ENCODE assay signal across 23 cellular contexts in genomic region chr11:114110123-114110522, GRCh38. TPM values are rescaled to one million over a fixed set of nuclear protein-coding genes. Genes with fewer than 3 reads are reported as not detected.
DNase-seq lines count a peak whose midpoint lies in the region; ATAC-seq and TF ChIP-seq lines count a peak whose summit lies in the region.
"Had no signal": no experiment of that assay in that cellular context is flagged by ENCODE, and none has a peak within 500 bp of the region (broad histone marks: within the 10 kb centered on the region; RNA-seq: fewer than 3 reads in every experiment).

No MANE protein-coding gene starts in this region.

- H3K27me3 Mint-ChIP-seq in immature natural killer cell (ENCODE audit: low read depth in 3 of 3), result peaks cover 0 to 18% (median 4%) of the 10 kb centered on the region in 3 donors

- ATAC-seq in heart left ventricle, result no peak
- ATAC-seq in Right ventricle myocardium superior (ENCODE audit: poor library complexity), result no peak
- no peak for ATAC-seq in aorta (ENCODE audit: low FRiP score)
- no peak for ATAC-seq in HG02678 (IDR thresholded peaks at IDR 0.05; ENCODE audit: unreplicated experiment)
- ATAC-seq in HG03469 (IDR thresholded peaks at IDR 0.05; ENCODE audit: unreplicated experiment), result no peak
- ATAC-seq: naive thymus-derived CD8-positive, alpha-beta T cell; SK-N-SH treated with all-trans-retinoic acid at 6 μM for 48 hours had no signal

- H3K4me1 Mint-ChIP-seq in immature natural killer cell, result peaks cover 79 to 99% of the 10 kb centered on the region in 2 donors

- DNase-seq in heart left ventricle, result no peak
- DNase-seq in Right ventricle myocardium superior, result no peak
- DNase-seq in immature natural killer cell, result no peak
- DNase-seq in aorta, result no peak
- no peak for DNase-seq in NCI-H146 treated with DMSO at 0.1 percent for 48 hours (lab: John Stamatoyannopoulos, UW; ENCODE audit: unreplicated experiment)
- DNase-seq: activated CD4-positive, alpha-beta T cell treated with anti-CD3 and anti-CD28 coated beads, Interleukin-2, amount 50 U/mL, for 1 hour; activated T-cell treated with anti-CD3 and anti-CD28 coated beads, Interleukin-2, amount 50 U/mL, for 1 hour; CD4-positive, alpha-beta memory T cell; central memory CD4-positive, alpha-beta T cell; DND-41; effector memory CD4-positive, alpha-beta T cell; hypothalamus; naive thymus-derived CD8-positive, alpha-beta T cell; NCI-H1048; NCI-H526 treated with DMSO at 0.1 percent for 48 hours; stimulated activated CD4-positive, alpha-beta T cell treated with anti-CD3 and anti-CD28 coated beads, Interleukin-1b, Interleukin-23, amount 100 ng/mL, for 48 hours; trophoblast cell had no signal

- H3K36me3 Mint-ChIP-seq in immature natural killer cell, result peaks cover 0 to 3% (median 0%) of the 10 kb centered on the region in 3 donors
- H3K36me3 Mint-ChIP-seq: activated naive CD8-positive, alpha-beta T cell had no signal

- H3K4me3 ChIP-seq in heart left ventricle (no peak overlapping the region), skeletal muscle satellite cell (ENCODE audit: low read length) (no peak overlapping the region), aorta (ENCODE audit: low read length in 2 of 2) (peak overlapping the region in 1 of 2 donors; percentile 19)

- no peak for TF ChIP-seq POLR2A in heart left ventricle (IDR thresholded peaks at IDR 0.05)

- peak overlapping the region; percentile 62 to 76 (median 75) for H3K4me3 Mint-ChIP-seq in immature natural killer cell
- H3K4me3 Mint-ChIP-seq: activated naive CD8-positive, alpha-beta T cell had no signal

- H3K9me3 Mint-ChIP-seq in immature natural killer cell, result no peaks in the 10 kb centered on the region
- H3K9me3 Mint-ChIP-seq: naive thymus-derived CD8-positive, alpha-beta T cell had no signal

- peak overlapping the region; percentile 60 for H3K9ac ChIP-seq in skeletal muscle satellite cell (ENCODE audit: low read depth, low read length)

- H3K36me3 ChIP-seq in heart left ventricle (peaks cover 0 to 5% (median 0%) of the 10 kb centered on the region in 9 donors), skeletal muscle satellite cell (ENCODE audit: insufficient read depth, low read length) (peaks cover 9% of the 10 kb centered on the region), aorta (ENCODE audit: control insufficient read depth in 1 of 2, insufficient read depth in 2 of 2, low read length in 1 of 2) (no peaks in the 10 kb centered on the region)

- no peak for TF ChIP-seq CTCF in heart left ventricle (IDR thresholded peaks at IDR 0.05)

- peak overlapping the region; percentile 41 to 79 (median 70) for H3K27ac Mint-ChIP-seq in immature natural killer cell
- H3K27ac Mint-ChIP-seq: activated naive CD8-positive, alpha-beta T cell; IgD-negative memory B cell had no signal

- H3K4me2 ChIP-seq in skeletal muscle satellite cell (ENCODE audit: low read length), result peak overlapping the region; percentile 74

- no peaks in the 10 kb centered on the region for H3K9me3 ChIP-seq in heart left ventricle
- no peaks in the 10 kb centered on the region for H3K9me3 ChIP-seq in skeletal muscle satellite cell (replicated peaks; ENCODE audit: low read length)
- H3K9me3 ChIP-seq in aorta (ENCODE audit: control insufficient read depth, low read length), result no peaks in the 10 kb centered on the region

- intact Hi-C loops in heart left ventricle (cut with DNase I), result loop anchor here in 5 of 10 donors (2.0 to 10.0 kb wide), 4 partner anchors 37 to 53 kb away; no protein-coding TSS in a partner anchor
- intact Hi-C loops in Right ventricle myocardium superior (cut with DNase I), result no loop called here
- intact Hi-C loops in aorta (cut with DNase I), result no loop called here

- 79 to 93% (median 87%) methylated on average over 6 of the region's 6 CpGs for WGBS in heart left ventricle, 4 donors
- 27 to 28% methylated on average over 6 of the region's 6 CpGs for whole genome bisulfite sequencing in aorta, 2 donors

- H3K27ac ChIP-seq in heart left ventricle (peak overlapping the region in 11 of 12 donors; percentile 59 to 87 (median 74)), aorta (ENCODE audit: low read depth in 1 of 2, low read length in 2 of 2) (peak overlapping the region; percentile 99 to 100)

- H3K4me1 ChIP-seq in heart left ventricle, result peaks cover 16 to 98% (median 70%) of the 10 kb centered on the region in 12 donors
- H3K4me1 ChIP-seq in skeletal muscle satellite cell (ENCODE audit: control insufficient read depth, insufficient read depth, low read length), result peaks cover 61% of the 10 kb centered on the region
- peaks cover 9 to 18% of the 10 kb centered on the region in 2 donors for H3K4me1 ChIP-seq in aorta (ENCODE audit: control insufficient read depth in 1 of 2, insufficient read depth in 2 of 2, low read length in 2 of 2)

- no peaks in the 10 kb centered on the region for H3K27me3 ChIP-seq in heart left ventricle
- H3K27me3 ChIP-seq in skeletal muscle satellite cell (ENCODE audit: control insufficient read depth, insufficient read depth, low read length), result no peaks in the 10 kb centered on the region
- no peaks in the 10 kb centered on the region for H3K27me3 ChIP-seq in aorta (ENCODE audit: control insufficient read depth in 1 of 2, insufficient read depth in 2 of 2, low read length in 1 of 2)

RNA-seq across cellular contexts. Expression of gene ZBTB16, which starts 50.6 kb away (rescaled TPM):
- 100 to 1,000 TPM in 2 of 9 donors, 10 to 100 TPM in 7; 15.3 to 130 (median 62.8) TPM for total RNA-seq in heart left ventricle
- polyA plus RNA-seq in heart left ventricle, result 10 to 100 TPM; 44.0 to 86.1 TPM
- total RNA-seq in Right ventricle myocardium superior, result 64.8 TPM
- 100 to 1,000 TPM in 1 of 3 donors, 10 to 100 TPM in 2; 90.4 to 197 (median 92.5) TPM for polyA plus RNA-seq in immature natural killer cell
- total RNA-seq in skeletal muscle satellite cell (2012; rRNA removed), result 32.5 and 36.2 TPM in 2 replicates
- 100 to 1,000 TPM in 1 of 2 donors, 10 to 100 TPM in 1; 54.5 to 283 TPM for total RNA-seq in aorta
- polyA plus RNA-seq in aorta, result 10 to 100 TPM; 32.9 to 94.5 TPM
